In genomic region chr14:68951051-68951797, GRCh38 we compare ENCODE assay signal across 9 cellular contexts.
DNase-seq lines count a peak whose midpoint lies in the region; ATAC-seq lines count a peak whose summit lies in the region.
"Had no signal": no experiment of that assay in that cellular context is flagged by ENCODE, and none has a peak within 500 bp of the region (broad histone marks: within the 10 kb centered on the region; RNA-seq: fewer than 3 reads in every experiment).

No MANE protein-coding gene starts in this region.

- ATAC-seq in HG03469 (IDR thresholded peaks at IDR 0.05; ENCODE audit: unreplicated experiment) (no peak), GM21529 (IDR thresholded peaks at IDR 0.05; ENCODE audit: unreplicated experiment) (no peak)
- ATAC-seq: GM12878 had no signal

- peak overlapping the region; percentile 21 to 22 for H3K9ac ChIP-seq in duodenal mucosa (ENCODE audit: low read depth in 1 of 2, low read length in 2 of 2)

- DNase-seq in AML-193 (lab: John Stamatoyannopoulos, UW), result peak; percentile 11 to 63
- DNase-seq in NCI-H226, result peak; percentile 99
- DNase-seq in NCI-H2171 (lab: John Stamatoyannopoulos, UW), result no peak
- DNase-seq in GDM1 (lab: John Stamatoyannopoulos, UW), result no peak

- H3K4me1 ChIP-seq in duodenal mucosa (ENCODE audit: control insufficient read depth in 1 of 2, insufficient read depth in 2 of 2, low read length in 2 of 2) (peaks cover 49 to 65% of the 10 kb centered on the region in 2 donors), muscle layer of duodenum (ENCODE audit: control insufficient read depth in 1 of 2, insufficient read depth in 2 of 2, low read length in 2 of 2) (peaks cover 39 to 84% of the 10 kb centered on the region in 2 donors)

- H3K4me3 ChIP-seq in duodenal mucosa (ENCODE audit: low read depth in 1 of 2, low read length in 2 of 2) (no peak overlapping the region), muscle layer of duodenum (ENCODE audit: low read depth in 1 of 2, low read length in 2 of 2) (peak overlapping the region in 1 of 2 donors; percentile 53)
- H3K4me3 ChIP-seq: GM12878 had no signal

- H3K27ac ChIP-seq in duodenal mucosa (ENCODE audit: low read depth, low read length), result peak overlapping the region; percentile 52
- H3K27ac ChIP-seq in muscle layer of duodenum (ENCODE audit: low read length), result peak overlapping the region; percentile 72

- H3K36me3 ChIP-seq in duodenal mucosa (ENCODE audit: control insufficient read depth in 1 of 2, insufficient read depth in 2 of 2, low read length in 2 of 2) (no peaks in the 10 kb centered on the region), muscle layer of duodenum (ENCODE audit: control insufficient read depth in 1 of 2, insufficient read depth in 2 of 2, low read length in 2 of 2) (peaks cover 0 to 6% of the 10 kb centered on the region in 2 donors)

- H3K9me3 ChIP-seq in duodenal mucosa (ENCODE audit: control insufficient read depth in 1 of 2, low read length in 2 of 2) (no peaks in the 10 kb centered on the region), muscle layer of duodenum (ENCODE audit: control insufficient read depth in 1 of 2, low read length in 2 of 2) (no peaks in the 10 kb centered on the region)

- no peaks in the 10 kb centered on the region for H3K27me3 ChIP-seq in duodenal mucosa (ENCODE audit: control insufficient read depth in 1 of 2, insufficient read depth in 2 of 2, low read length in 2 of 2)
- H3K27me3 ChIP-seq in muscle layer of duodenum (ENCODE audit: low read depth, low read length), result no peaks in the 10 kb centered on the region

Comparison
In these comparisons a context has a peak if more than half of its experiments do, and no peak if none do; other contexts are left out.
1. DNase-seq: peak in AML-193 (2 of 2) and NCI-H226 (single experiment); none in NCI-H2171 (single experiment) and GDM1 (single experiment).